Comparison of ENCODE assay signal across 19 cellular contexts in genomic region chr18:23855721-23856120, GRCh38.
A peak's percentile ranks its signal among the peaks of the same experiment; 100 is the strongest.
DNase-seq lines count a peak whose midpoint lies in the region; ATAC-seq, FAIRE-seq and TF ChIP-seq lines count a peak whose summit lies in the region.
"Had no signal": no experiment of that assay in that cellular context is flagged by ENCODE, and none has a peak within 500 bp of the region (broad histone marks: within the 10 kb centered on the region; RNA-seq: fewer than 3 reads in every experiment).

No MANE protein-coding gene starts in this region.

- ATAC-seq in A549 (no peak), HG02840 (IDR thresholded peaks at IDR 0.05; ENCODE audit: low FRiP score, unreplicated experiment) (no peak)
- ATAC-seq: GM23338 had no signal

- no peak for TF ChIP-seq RAD21 in A549 (conservative IDR thresholded peaks at IDR 0.05 in 1 of 2, IDR thresholded peaks at IDR 0.05 in 1 of 2)

- POLR2A ChIA-PET in A549 (lab: Yijun Ruan, JAX), result no interaction called here

- H3K9me3 ChIP-seq in A549, result no peaks in the 10 kb centered on the region
- H3K9me3 ChIP-seq in BLaER1 treated with 17β-estradiol and CSF1 and Interleukin-3, amounts not matched to agents 10 nM and 100 nM (replicated peaks in 1 of 11), result peaks cover 0 to 12% (median 0%) of the 10 kb centered on the region in 11 experiments; a peak in 9 of 22 replicates

- H3K36me3 ChIP-seq in BLaER1 treated with 17β-estradiol and CSF1 and Interleukin-3, amounts not matched to agents 10 nM and 100 nM, result peaks cover 0 to 19% (median 0%) of the 10 kb centered on the region in 11 experiments; a peak in 7 of 22 replicates
- H3K36me3 ChIP-seq in bronchial epithelial cell (ENCODE audit: control insufficient read depth, insufficient read depth, low read length), result peaks cover 3% of the 10 kb centered on the region
- H3K36me3 ChIP-seq: BLaER1 had no signal

- 80% methylated on average over 5 of the region's 5 CpGs for WGBS in A549 (ENCODE audit: missing lambda C conversion rate)

- CTCF ChIA-PET in A549 (lab: Yijun Ruan, JAX), result interaction anchor here (0.6 kb wide), 1 partner anchor 302 kb away, joined by 4 read pairs; no protein-coding TSS in a partner anchor

- FAIRE-seq in A549 (lab: Jason Lieb, UNC) (no peak), bronchial epithelial cell (lab: Jason Lieb, UNC) (peak; percentile 18)
- FAIRE-seq: D721Med, GM12891, GM18507 had no signal

- H3K4me2 ChIP-seq in A549, result no peak overlapping the region
- H3K4me2 ChIP-seq in BLaER1 treated with 17β-estradiol and CSF1 and Interleukin-3, amounts not matched to agents 10 nM and 100 nM, result peak overlapping the region in 9 of 11 experiments; percentile 6 to 72 (median 51); a peak in 15 of 22 replicates
- H3K4me2 ChIP-seq: GM23338 had no signal

- TF ChIP-seq CTCF in A549 (IDR thresholded peaks at IDR 0.05), result no peak
- TF ChIP-seq CTCF in bronchial epithelial cell (IDR thresholded peaks at IDR 0.05; ENCODE audit: insufficient read depth, low read length, severe bottlenecking), result no peak

- H3K9ac ChIP-seq in BLaER1 treated with 17β-estradiol and CSF1 and Interleukin-3, amounts not matched to agents 10 nM and 100 nM, result no peak overlapping the region
- H3K9ac ChIP-seq: BLaER1 had no signal

- H3K4me3 ChIP-seq in A549 (no peak overlapping the region), bronchial epithelial cell (ENCODE audit: low read depth, low read length) (no peak overlapping the region)
- H3K4me3 ChIP-seq in BLaER1 treated with 17β-estradiol and CSF1 and Interleukin-3, amounts not matched to agents 10 nM and 100 nM, result no peak overlapping the region
- H3K4me3 ChIP-seq: BLaER1, GM23338 had no signal

- no peak for DNase-seq in A549 (ENCODE audit: low read depth in 1 of 2, low spot score in 1 of 2)
- DNase-seq in RPMI8226, result peak; percentile 16
- no peak for DNase-seq in bronchial epithelial cell (ENCODE audit: low read depth)
- DNase-seq in NOMO-1 treated with DMSO at 0.1 percent for 48 hours (lab: John Stamatoyannopoulos, UW; ENCODE audit: unreplicated experiment), result no peak
- no peak for DNase-seq in activated T-cell treated with anti-CD3 and anti-CD28 coated beads for 4 hours
- DNase-seq in DMS79 treated with DMSO at 0.1 percent for 48 hours (lab: John Stamatoyannopoulos, UW), result no peak
- DNase-seq: CD4-positive, alpha-beta T cell; CD8-positive, alpha-beta memory T cell; DMS 273 treated with DMSO at 0.1 percent for 48 hours; DMS79; GF-D8; H9 had no signal

- no peaks in the 10 kb centered on the region for H3K4me1 ChIP-seq in A549
- peaks cover 47 to 95% (median 75%) of the 10 kb centered on the region in 10 experiments for H3K4me1 ChIP-seq in BLaER1 treated with 17β-estradiol and CSF1 and Interleukin-3, amounts not matched to agents 10 nM and 100 nM

- H3K27me3 ChIP-seq in BLaER1 treated with 17β-estradiol and CSF1 and Interleukin-3, amounts not matched to agents 10 nM and 100 nM, result no peaks in the 10 kb centered on the region
- H3K27me3 ChIP-seq in bronchial epithelial cell (ENCODE audit: control insufficient read depth, insufficient read depth, low read length), result no peaks in the 10 kb centered on the region
- H3K27me3 ChIP-seq: BLaER1 had no signal

- TF ChIP-seq EP300 in A549 (IDR thresholded peaks at IDR 0.05), result no peak

- TF ChIP-seq POLR2A in A549 (IDR thresholded peaks at IDR 0.05; ENCODE audit: low read length), result no peak

- H4K20me1 ChIP-seq in BLaER1 treated with 17β-estradiol and CSF1 and Interleukin-3, amounts not matched to agents 10 nM and 100 nM, result no peaks in the 10 kb centered on the region
- H4K20me1 ChIP-seq: BLaER1 had no signal

- H3K27ac ChIP-seq in A549, result no peak overlapping the region
- H3K27ac ChIP-seq in BLaER1 treated with 17β-estradiol and CSF1 and Interleukin-3, amounts not matched to agents 10 nM and 100 nM, result peak overlapping the region in 7 of 11 experiments; percentile 27 to 98 (median 57); a peak in 11 of 22 replicates

TF ChIP-seq in A549, 52 proteins besides CTCF, POLR2A, EP300 and RAD21:
- TF ChIP-seq MAFK (IDR thresholded peaks at IDR 0.05; ENCODE audit: partially characterized antibody), result peak; percentile 71
- TF ChIP-seq RARB (CRISPR knock-in tag; IDR thresholded peaks at IDR 0.05), result no peak

Comparison
In these comparisons a context has a peak if more than half of its experiments do, and no peak if none do; other contexts are left out.
1. H3K27ac ChIP-seq: peak in BLaER1 treated with 17β-estradiol and CSF1 and Interleukin-3, amounts not matched to agents 10 nM and 100 nM (7 of 11); none in A549 (0 of 2).